Comparison of ENCODE assay signal across 28 cellular contexts in the genomic region with DNA sequence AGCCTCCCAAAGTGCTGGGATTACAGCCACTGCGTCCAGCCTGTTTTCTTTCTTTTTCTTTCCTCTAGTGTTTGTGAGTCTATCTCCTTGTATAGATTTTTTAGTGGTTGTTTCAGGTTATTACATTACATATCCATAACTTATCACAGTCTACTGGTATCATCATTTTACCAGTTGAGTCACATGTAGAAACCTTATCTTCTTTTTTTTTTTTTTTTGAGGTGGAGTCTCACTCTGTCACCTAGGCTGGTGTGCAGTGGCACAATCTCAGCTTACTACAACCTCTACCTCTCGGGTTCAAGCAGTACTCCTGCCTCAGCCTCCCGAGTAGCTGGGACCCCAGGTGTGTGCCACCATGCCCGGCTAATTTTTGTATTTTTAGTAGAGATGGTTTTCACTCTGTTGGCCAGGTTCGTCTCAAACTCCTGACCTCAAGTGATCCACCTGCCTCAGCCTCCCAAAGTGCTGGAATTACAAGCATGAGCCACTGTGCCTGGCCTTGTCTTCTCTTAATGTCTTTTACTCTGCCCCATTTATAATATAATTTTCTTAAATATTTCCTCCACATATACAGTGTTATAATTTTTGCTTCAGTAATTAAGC. TPM values are rescaled to one million over a fixed set of nuclear protein-coding genes. Genes with fewer than 3 reads are reported as not detected.
"Had no signal": no experiment of that assay in that cellular context is flagged by ENCODE, and none has a peak within 500 bp of the region (broad histone marks: within the 10 kb centered on the region; RNA-seq: fewer than 3 reads in every experiment).

No MANE protein-coding gene starts in this region.

- H3K4me1 Mint-ChIP-seq: memory B cell, naive B cell, neural progenitor cell had no signal

- H3K9me3 Mint-ChIP-seq: memory B cell; naive B cell; natural killer cell treated with Interleukin-12 subunit alpha and Interleukin-12 subunit beta and Interleukin-15 and Interleukin-18, amount 100 ng/mL, for 72 hours; neural progenitor cell had no signal

- H3K27me3 Mint-ChIP-seq: memory B cell; naive B cell; natural killer cell treated with Interleukin-12 subunit alpha and Interleukin-12 subunit beta and Interleukin-15 and Interleukin-18, amount 100 ng/mL, for 72 hours had no signal

- H3K27ac Mint-ChIP-seq: memory B cell; naive B cell; natural killer cell treated with Interleukin-12 subunit alpha and Interleukin-12 subunit beta and Interleukin-15 and Interleukin-18, amount 100 ng/mL, for 72 hours; neural progenitor cell had no signal

- H3K4me3 Mint-ChIP-seq: memory B cell; natural killer cell treated with Interleukin-12 subunit alpha and Interleukin-12 subunit beta and Interleukin-15 and Interleukin-18, amount 100 ng/mL, for 72 hours; neural progenitor cell had no signal

- DNase-seq: dermis blood vessel endothelial cell; effector memory CD4-positive, alpha-beta T cell; foreskin keratinocyte; heart left ventricle; kidney; naive B cell; stimulated activated CD4-positive, alpha-beta T cell treated with anti-CD3 and anti-CD28 coated beads, Interleukin-12 subunit alpha, Interleukin-12 subunit beta, amount 100 ng/mL, for 4 hours; stimulated activated CD4-positive, alpha-beta T cell treated with anti-CD3 and anti-CD28 coated beads, Interleukin-1b, Interleukin-23, amount 100 ng/mL, for 48 hours; stimulated activated CD4-positive, alpha-beta T cell treated with anti-CD3 and anti-CD28 coated beads, Interleukin-4, amount 100 ng/mL, for 1 hour; stimulated activated CD8-positive, alpha-beta memory T cell treated with anti-CD3 and anti-CD28 coated beads, Interleukin-4, amount 100 ng/mL, for 48 hours; stimulated activated naive CD8-positive, alpha-beta T cell treated with anti-CD3 and anti-CD28 coated beads, Interleukin-15, Interleukin-2, amounts not matched to agents 100 U/mL and 50 U/mL, for 24 hours; substantia nigra; testis; upper lobe of left lung had no signal

- H3K36me3 Mint-ChIP-seq: memory B cell, naive B cell had no signal

- H3K27ac ChIP-seq: coronary artery, esophagus muscularis mucosa, foreskin keratinocyte, gastroesophageal sphincter, heart left ventricle, hepatocyte, neural progenitor cell, prostate gland, right atrium auricular region, testis, tibial nerve, upper lobe of left lung had no signal

RNA-seq across cellular contexts. Expression of gene CDC45, which starts 11.0 kb away (rescaled TPM):
- total RNA-seq: sciatic nerve had no signal

RNA-seq across cellular contexts. Expression of gene CLDN5, which starts 33.5 kb away (rescaled TPM):
- total RNA-seq: foreskin keratinocyte; natural killer cell treated with Interleukin-12 subunit alpha and Interleukin-12 subunit beta and Interleukin-15 and Interleukin-18, amount 100 ng/mL, for 72 hours; osteocyte; smooth muscle cell had no signal
- polyA plus RNA-seq: fibroblast of lung, foreskin keratinocyte had no signal
